ENCODE assay signal across 20 cellular contexts in the genomic region with DNA sequence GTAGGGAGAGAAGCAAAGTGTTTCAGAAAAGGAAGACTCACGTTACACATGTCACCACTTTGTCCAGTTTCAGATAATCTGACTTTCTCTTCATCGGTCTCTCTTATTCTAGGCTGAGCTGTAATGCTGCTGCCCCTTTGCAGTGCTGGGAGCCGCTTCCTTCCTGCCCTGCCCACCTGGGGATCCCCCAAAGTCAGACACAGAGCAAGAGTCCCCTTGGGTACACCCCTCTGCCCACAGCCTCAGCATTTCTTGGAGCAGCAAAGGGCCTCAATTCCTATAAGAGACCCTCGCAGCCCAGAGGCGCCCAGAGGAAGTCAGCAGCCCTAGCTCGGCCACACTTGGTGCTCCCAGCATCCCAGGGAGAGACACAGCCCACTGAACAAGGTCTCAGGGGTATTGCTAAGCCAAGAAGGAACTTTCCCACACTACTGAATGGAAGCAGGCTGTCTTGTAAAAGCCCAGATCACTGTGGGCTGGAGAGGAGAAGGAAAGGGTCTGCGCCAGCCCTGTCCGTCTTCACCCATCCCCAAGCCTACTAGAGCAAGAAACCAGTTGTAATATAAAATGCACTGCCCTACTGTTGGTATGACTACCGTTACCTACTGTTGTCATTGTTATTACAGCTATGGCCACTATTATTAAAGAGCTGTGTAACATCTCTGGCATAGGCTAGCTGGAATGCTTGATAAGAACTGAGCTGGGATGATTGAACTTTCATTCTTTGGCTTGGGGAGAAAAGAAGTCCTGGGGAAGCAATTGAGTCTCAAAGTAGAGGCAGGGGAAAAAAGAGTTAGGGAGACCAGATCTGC. TPM values are rescaled to one million over a fixed set of nuclear protein-coding genes. Genes with fewer than 3 reads are reported as not detected.
DNase-seq lines count a peak whose midpoint lies in the region; ATAC-seq and TF ChIP-seq lines count a peak whose summit lies in the region.
"Had no signal": no experiment of that assay in that cellular context is flagged by ENCODE, and none has a peak within 500 bp of the region (broad histone marks: within the 10 kb centered on the region; RNA-seq: fewer than 3 reads in every experiment).

No MANE protein-coding gene starts in this region.

- H3K36me3 ChIP-seq in Loucy (ENCODE audit: insufficient read depth, low read length) (no peaks in the 10 kb centered on the region), heart left ventricle (no peaks in the 10 kb centered on the region), upper lobe of right lung (no peaks in the 10 kb centered on the region)
- H3K36me3 ChIP-seq: spleen had no signal

- H3K27ac ChIP-seq in heart left ventricle (peak overlapping the region; percentile 5 to 69 (median 42)), upper lobe of right lung (no peak overlapping the region)
- H3K27ac ChIP-seq: KMS-11, Peyer's patch, spleen, testis had no signal

- no peak overlapping the region for H2AFZ ChIP-seq in Loucy (ENCODE audit: low read length)

- 55 to 60% (median 59%) methylated on average over 8 to 9 of the region's 9 CpGs for WGBS in heart left ventricle, 4 donors

- H3K9ac ChIP-seq in Loucy (ENCODE audit: low read depth, low read length, poor library complexity, severe bottlenecking), result no peak overlapping the region
- H3K9ac ChIP-seq: KMS-11 had no signal

- ATAC-seq in heart left ventricle, result peak; percentile 70 to 86 (median 74)
- no peak for ATAC-seq in upper lobe of right lung
- ATAC-seq in HG03565 (IDR thresholded peaks at IDR 0.05; ENCODE audit: unreplicated experiment), result no peak

- H3K9me3 ChIP-seq in Loucy (ENCODE audit: insufficient read depth, low read depth, low read length), result peaks cover 4% of the 10 kb centered on the region; the same call in 1 of the 2 replicates
- H3K9me3 ChIP-seq in heart left ventricle, result peaks cover 0 to 4% (median 0%) of the 10 kb centered on the region in 12 donors
- H3K9me3 ChIP-seq in upper lobe of right lung, result no peaks in the 10 kb centered on the region
- H3K9me3 ChIP-seq: Peyer's patch, spleen, testis had no signal

- no peak for TF ChIP-seq CTCF in Loucy (conservative IDR thresholded peaks at IDR 0.05; ENCODE audit: low read length)
- no peak for TF ChIP-seq CTCF in heart left ventricle (IDR thresholded peaks at IDR 0.05)
- no peak for TF ChIP-seq CTCF in upper lobe of right lung (IDR thresholded peaks at IDR 0.05)

- H4K20me1 ChIP-seq in Loucy (ENCODE audit: insufficient read depth, low read length, poor library complexity, severe bottlenecking), result no peaks in the 10 kb centered on the region

- H3K9me2 ChIP-seq in Loucy (replicated peaks; ENCODE audit: low read depth, low read length), result no peaks in the 10 kb centered on the region

- H3K4me1 ChIP-seq in Loucy (ENCODE audit: insufficient read depth, low read length, poor library complexity, severe bottlenecking) (peaks cover 10% of the 10 kb centered on the region), heart left ventricle (peaks cover 0 to 19% (median 7%) of the 10 kb centered on the region in 12 donors), upper lobe of right lung (no peaks in the 10 kb centered on the region)
- H3K4me1 ChIP-seq: Peyer's patch, spleen, testis had no signal

- H3K4me3 ChIP-seq in Loucy (ENCODE audit: low read length, poor library complexity, severe bottlenecking) (no peak overlapping the region), heart left ventricle (no peak overlapping the region), upper lobe of right lung (no peak overlapping the region)
- H3K4me3 ChIP-seq: Peyer's patch, spleen, testis had no signal

- H3K27me3 ChIP-seq in Loucy (ENCODE audit: insufficient read depth, low read length, poor library complexity, severe bottlenecking) (no peaks in the 10 kb centered on the region), heart left ventricle (no peaks in the 10 kb centered on the region), upper lobe of right lung (no peaks in the 10 kb centered on the region)
- H3K27me3 ChIP-seq: Peyer's patch, testis had no signal

- intact Hi-C loops in heart left ventricle (cut with DNase I), result no loop called here
- intact Hi-C loops in upper lobe of right lung (cut with DNase I), result no loop called here

- H3K4me2 ChIP-seq in Loucy (ENCODE audit: low read depth, low read length, poor library complexity, severe bottlenecking), result peak overlapping the region; percentile 5
- H3K4me2 ChIP-seq: KMS-11 had no signal

- H3F3A ChIP-seq in Loucy (ENCODE audit: low read depth), result no peaks in the 10 kb centered on the region

- DNase-seq in activated gamma-delta T cell treated with Interleukin-2 at 50 U/mL for 16 hours (peak; percentile 10), activated gamma-delta T cell (lab: John Stamatoyannopoulos, UW) (no peak), heart left ventricle (no peak), upper lobe of right lung (peak; percentile 38)
- DNase-seq in stimulated activated CD4-positive, alpha-beta T cell treated with anti-CD3 and anti-CD28 coated beads, Interleukin-2, amount 100 ng/mL, for 48 hours, result no peak
- no peak for DNase-seq in effector CD4-positive, alpha-beta T cell
- DNase-seq: activated CD4-positive, alpha-beta T cell treated with anti-CD3 and anti-CD28 coated beads for 4 hours; activated naive CD4-positive, alpha-beta T cell treated with anti-CD3 and anti-CD28 coated beads, Interleukin-2, amount 10 ng/mL, durations not matched to agents 7 days and 5 days; foreskin melanocyte; immature natural killer cell; mesendoderm; NCI-H1436; Peyer's patch; spleen; testis had no signal

- no peak for TF ChIP-seq POLR2A in heart left ventricle (IDR thresholded peaks at IDR 0.05)

- no peaks in the 10 kb centered on the region for H3K79me2 ChIP-seq in Loucy (ENCODE audit: insufficient read depth, low read length)

RNA-seq across cellular contexts. Expression of a gene that starts 31.2 kb away (rescaled TPM):
- total RNA-seq in heart left ventricle, result under 1 TPM in 1 of 9 donors, not detected in 8; 0.21 TPM
- not detected for polyA plus RNA-seq in heart left ventricle
- total RNA-seq in upper lobe of right lung, result not detected
- total RNA-seq: NCI-H460, osteocyte, Peyer's patch had no signal

RNA-seq across cellular contexts. Expression of a gene that starts 34.6 kb away (rescaled TPM):
- total RNA-seq in heart left ventricle (10 to 100 TPM in 6 of 9 donors, 1 to 10 TPM in 3; 2.1 to 16.9 (median 12.7) TPM), upper lobe of right lung (7.2 TPM)
- polyA plus RNA-seq in heart left ventricle, result 1 to 10 TPM; 6.4 to 8.6 TPM
- total RNA-seq: NCI-H460 had no signal
- polyA plus RNA-seq: immature natural killer cell had no signal

RNA-seq across cellular contexts. Expression of a gene that starts 41.1 kb away (rescaled TPM):
- total RNA-seq in heart left ventricle (under 1 TPM in 3 of 9 donors, not detected in 6; 0.13 to 0.39 (median 0.32) TPM), upper lobe of right lung (3.0 TPM)
- polyA plus RNA-seq in heart left ventricle, result under 1 TPM in 1 of 2 donors, not detected in 1; 0.26 TPM
- total RNA-seq: NCI-H460, osteocyte had no signal
- polyA plus RNA-seq: immature natural killer cell had no signal

RNA-seq across cellular contexts. Expression of a gene that starts 58.4 kb away (rescaled TPM):
- total RNA-seq in heart left ventricle, result 10 to 100 TPM in 5 of 9 donors, 1 to 10 TPM in 4; 3.6 to 32.5 (median 11.8) TPM
- 10 to 100 TPM in 1 of 2 donors, 1 to 10 TPM in 1; 5.0 to 17.5 TPM for polyA plus RNA-seq in heart left ventricle
- total RNA-seq in upper lobe of right lung, result 2.5 TPM
- total RNA-seq: NCI-H460, osteocyte had no signal
- polyA plus RNA-seq: immature natural killer cell had no signal

Comparison
In these comparisons a context has a peak if more than half of its experiments do, and no peak if none do; other contexts are left out.
1. DNase-seq: peak in activated gamma-delta T cell treated with Interleukin-2 at 50 U/mL for 16 hours (single experiment) and upper lobe of right lung (single experiment); none in activated gamma-delta T cell (single experiment), heart left ventricle (0 of 5), stimulated activated CD4-positive, alpha-beta T cell treated with anti-CD3 and anti-CD28 coated beads, Interleukin-2, amount 100 ng/mL, for 48 hours (0 of 2) and effector CD4-positive, alpha-beta T cell (single experiment).
2. ATAC-seq: peak in heart left ventricle (4 of 4); none in upper lobe of right lung (single experiment) and HG03565 (single experiment).